Comparison of ENCODE assay signal across 21 cellular contexts in the genomic region with DNA sequence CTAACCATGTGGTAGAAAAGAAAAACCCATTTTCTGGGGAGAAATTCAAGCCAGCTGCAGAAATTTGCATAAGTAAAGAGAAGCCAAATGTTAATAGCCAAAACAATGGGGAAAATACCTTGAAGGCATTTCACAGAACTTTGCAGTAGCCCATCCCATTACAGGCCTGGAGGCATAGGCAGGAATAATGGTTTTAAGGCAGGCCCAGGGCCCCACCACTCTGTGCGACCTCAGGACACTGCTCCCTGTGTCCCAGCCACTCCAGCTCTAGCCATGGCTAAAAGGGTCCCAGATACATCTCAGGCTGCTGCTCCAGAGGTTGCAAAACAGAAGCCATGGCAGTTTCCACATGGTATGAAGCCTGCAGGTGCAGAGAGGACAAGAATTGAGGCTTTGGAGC.
"Had no signal": no experiment of that assay in that cellular context is flagged by ENCODE, and none has a peak within 500 bp of the region (broad histone marks: within the 10 kb centered on the region; RNA-seq: fewer than 3 reads in every experiment).

No MANE protein-coding gene starts in this region.

- H3K9me3 ChIP-seq: SJCRH30, SK-N-SH had no signal

- ATAC-seq: activated CD8-positive, alpha-beta T cell treated with anti-CD3 and anti-CD28 coated beads, Interleukin-2, amount 10 ng/mL, durations not matched to agents 7 days and 5 days; Panc1 had no signal

- DNase-seq: activated CD4-positive, alpha-beta T cell treated with anti-CD3 and anti-CD28 coated beads for 48 hours; activated CD4-positive, alpha-beta T cell treated with anti-CD3 and anti-CD28 coated beads, Interleukin-2, amount 50 U/mL, for 4 hours; activated CD4-positive, CD25-positive, alpha-beta regulatory T cell treated with anti-CD3 and anti-CD28 coated beads, Interleukin-2, amount 50 U/mL, for 72 hours; activated CD8-positive, alpha-beta memory T cell treated with anti-CD3 and anti-CD28 coated beads, Interleukin-2, amount 50 U/mL, for 48 hours; activated CD8-positive, alpha-beta T cell treated with anti-CD3 and anti-CD28 coated beads, Interleukin-2, amount 10 ng/mL, durations not matched to agents 7 days and 5 days; activated T-cell treated with anti-CD3 and anti-CD28 coated beads, Interleukin-2, amount 50 U/mL, for 1 hour; aorta; central memory CD4-positive, alpha-beta T cell; NCI-H1092; NCI-H1417; NCI-H1930; NCI-H2171; NCI-H2227 treated with DMSO at 0.1 percent for 48 hours; NCI-H526; NCI-H82; OCI-M1; Right ventricle myocardium superior; RPMI8226; SJCRH30; SK-N-SH had no signal

- H3K36me3 ChIP-seq: SJCRH30 had no signal

- H3K27me3 ChIP-seq: SJCRH30 had no signal

- H3K4me3 ChIP-seq: SJCRH30 had no signal

- H3K4me1 ChIP-seq: SJCRH30 had no signal

- H3K27ac ChIP-seq: SJCRH30 had no signal

- H3K9ac ChIP-seq: SK-N-SH had no signal
